ENCODE assay signal across 25 cellular contexts in genomic region chr11:37905707-37906417, GRCh38.
DNase-seq lines count a peak whose midpoint lies in the region; ATAC-seq, FAIRE-seq and TF ChIP-seq lines count a peak whose summit lies in the region.
"Had no signal": no experiment of that assay in that cellular context is flagged by ENCODE, and none has a peak within 500 bp of the region (broad histone marks: within the 10 kb centered on the region; RNA-seq: fewer than 3 reads in every experiment).

No MANE protein-coding gene starts in this region.

- POLR2A ChIA-PET in MCF 10A (lab: Yijun Ruan, JAX): interaction anchor here (0.6 to 1.2 kb wide), 3 partner anchors 15 to 1449 kb away, joined by 3 to 4 read pairs (median 4); no protein-coding TSS in a partner anchor

- no peaks in the 10 kb centered on the region for H3K9me3 ChIP-seq in breast epithelium
- no peaks in the 10 kb centered on the region for H3K9me3 ChIP-seq in WERI-Rb-1 (ENCODE audit: severe bottlenecking)
- H3K9me3 ChIP-seq: right atrium auricular region, upper lobe of left lung had no signal

- H3K4me1 Mint-ChIP-seq in MCF 10A (ENCODE audit: insufficient read depth, unreplicated experiment): no peaks in the 10 kb centered on the region
- H3K4me1 Mint-ChIP-seq: activated naive CD4-positive, alpha-beta T cell treated with anti-CD3 and anti-CD28 coated beads, Interleukin-2, amount 50 U/mL, for 24 hours had no signal

- intact Hi-C loops in MCF 10A (cut with micrococcal nuclease) (no loop called here), breast epithelium (cut with DNase I; ENCODE audit: low total_unique reads) (no loop called here), left colon (cut with DNase I, micrococcal nuclease) (no loop called here)

- H3K27ac ChIP-seq in breast epithelium (no peak overlapping the region), WERI-Rb-1 (no peak overlapping the region)
- H3K27ac ChIP-seq: right atrium auricular region, SJSA1, upper lobe of left lung had no signal

- BruUV-seq in MCF 10A (replicated peaks; lab: Mats Ljungman, UMichigan): no TSS peak

- no peaks in the 10 kb centered on the region for H3K27me3 ChIP-seq in breast epithelium
- H3K27me3 ChIP-seq in WERI-Rb-1 (ENCODE audit: insufficient read depth, low read depth, severe bottlenecking): no peaks in the 10 kb centered on the region
- H3K27me3 ChIP-seq: right atrium auricular region, SJSA1, upper lobe of left lung had no signal

- DNase-seq in MCF 10A (ENCODE audit: unreplicated experiment) (peak; percentile 83), breast epithelium (ENCODE audit: low spot score in 2 of 2) (no peak), WERI-Rb-1 (peak; percentile 25), left colon (peak in 1 of 2 donors; percentile 39), urothelium cell line (ENCODE audit: low spot score) (peak; percentile 32), NCI-H345 (lab: John Stamatoyannopoulos, UW) (no peak), NCI-H1436 (lab: John Stamatoyannopoulos, UW) (no peak), foreskin fibroblast (no peak)
- DNase-seq: activated CD4-positive, alpha-beta T cell treated with anti-CD3 and anti-CD28 coated beads for 4 hours; activated T-cell treated with anti-CD3 and anti-CD28 coated beads, Interleukin-2, amount 50 U/mL, for 72 hours; anterior cingulate cortex; Caco-2; central memory CD4-positive, alpha-beta T cell; kidney; MM.1S; NCI-H146; NCI-H774; nucleus accumbens; upper lobe of left lung had no signal

- CTCF ChIA-PET in MCF 10A (lab: Yijun Ruan, JAX): interaction anchor here (0.7 to 1.9 kb wide), 3 partner anchors 10 to 1469 kb away, joined by 3 to 4 read pairs (median 4); no protein-coding TSS in a partner anchor

- ATAC-seq in left colon: peak; percentile 35
- ATAC-seq: activated T-cell treated with anti-CD3 and anti-CD28 coated beads, Interleukin-2, amount 50 U/mL, for 72 hours had no signal

- H3K27ac Mint-ChIP-seq in MCF 10A (ENCODE audit: low read depth, unreplicated experiment): peak overlapping the region; percentile 3
- H3K27ac Mint-ChIP-seq: activated naive CD4-positive, alpha-beta T cell treated with anti-CD3 and anti-CD28 coated beads, Interleukin-2, amount 50 U/mL, for 24 hours; activated T-cell treated with anti-CD3 and anti-CD28 coated beads, Interleukin-2, amount 50 U/mL, for 72 hours; T-helper 1 cell treated with Interleukin-12 subunit alpha and Interleukin-12 subunit beta and Interleukin-4 antibody, amounts not matched to agents 30 μg/mL and 1 μg/mL, for 36 hours had no signal

- H3K4me3 Mint-ChIP-seq in MCF 10A (ENCODE audit: unreplicated experiment): no peak overlapping the region
- H3K4me3 Mint-ChIP-seq: activated naive CD4-positive, alpha-beta T cell treated with anti-CD3 and anti-CD28 coated beads, Interleukin-2, amount 50 U/mL, for 24 hours; activated T-cell treated with anti-CD3 and anti-CD28 coated beads, Interleukin-2, amount 50 U/mL, for 72 hours; T-helper 1 cell treated with Interleukin-12 subunit alpha and Interleukin-12 subunit beta and Interleukin-4 antibody, amounts not matched to agents 30 μg/mL and 1 μg/mL, for 36 hours had no signal

- no peaks in the 10 kb centered on the region for H3K36me3 ChIP-seq in breast epithelium
- H3K36me3 ChIP-seq in WERI-Rb-1: no peaks in the 10 kb centered on the region
- H3K36me3 ChIP-seq: right atrium auricular region, SJSA1, upper lobe of left lung had no signal

- no peaks in the 10 kb centered on the region for H3K27me3 Mint-ChIP-seq in MCF 10A (ENCODE audit: insufficient read depth, unreplicated experiment)
- H3K27me3 Mint-ChIP-seq: activated naive CD4-positive, alpha-beta T cell treated with anti-CD3 and anti-CD28 coated beads, Interleukin-2, amount 50 U/mL, for 24 hours had no signal

- TF ChIP-seq POLR2A in breast epithelium (IDR thresholded peaks at IDR 0.05): no peak

- TF ChIP-seq CTCF in MCF 10A (IDR thresholded peaks at IDR 0.05; ENCODE audit: unreplicated experiment) (no peak), breast epithelium (IDR thresholded peaks at IDR 0.05) (no peak), WERI-Rb-1 (IDR thresholded peaks at IDR 0.05; ENCODE audit: low read depth, low read length) (no peak), foreskin fibroblast (IDR thresholded peaks at IDR 0.05; ENCODE audit: low read depth, low read length) (no peak)

- peak; percentile 96 for FAIRE-seq in urothelium cell line (lab: Jason Lieb, UNC)
- FAIRE-seq: endothelial cell of umbilical vein, GM19239, kidney had no signal

- no peaks in the 10 kb centered on the region for H3K36me3 Mint-ChIP-seq in MCF 10A (ENCODE audit: insufficient read depth, unreplicated experiment)
- H3K36me3 Mint-ChIP-seq: activated naive CD4-positive, alpha-beta T cell treated with anti-CD3 and anti-CD28 coated beads, Interleukin-2, amount 50 U/mL, for 24 hours had no signal

- H3K4me1 ChIP-seq in breast epithelium: no peaks in the 10 kb centered on the region
- H3K4me1 ChIP-seq: Caco-2, right atrium auricular region, SJSA1, upper lobe of left lung had no signal

- H3K9me3 Mint-ChIP-seq in MCF 10A (ENCODE audit: unreplicated experiment): no peaks in the 10 kb centered on the region

- no peak overlapping the region for H3K4me3 ChIP-seq in breast epithelium
- no peak overlapping the region for H3K4me3 ChIP-seq in WERI-Rb-1 (ENCODE audit: low read depth, low read length)
- no peak overlapping the region for H3K4me3 ChIP-seq in foreskin fibroblast (ENCODE audit: low read depth in 1 of 2, low read length in 2 of 2)
- H3K4me3 ChIP-seq: right atrium auricular region, SJSA1, upper lobe of left lung had no signal

Comparison
In these comparisons a context has a peak if more than half of its experiments do, and no peak if none do; other contexts are left out.
1. DNase-seq: peak in MCF 10A (single experiment), WERI-Rb-1 (single experiment) and urothelium cell line (single experiment); none in breast epithelium (0 of 2), NCI-H345 (single experiment), NCI-H1436 (single experiment) and foreskin fibroblast (0 of 2).